In genomic region chr13:102863590-102863989, GRCh38 we compare ENCODE assay signal across 20 cellular contexts. TPM values are rescaled to one million over a fixed set of nuclear protein-coding genes. Genes with fewer than 3 reads are reported as not detected.
DNase-seq lines count a peak whose midpoint lies in the region; ATAC-seq and TF ChIP-seq lines count a peak whose summit lies in the region.
"Had no signal": no experiment of that assay in that cellular context is flagged by ENCODE, and none has a peak within 500 bp of the region (broad histone marks: within the 10 kb centered on the region; RNA-seq: fewer than 3 reads in every experiment).

No MANE protein-coding gene starts in this region.

- CTCF ChIA-PET in HEK293T (lab: Yijun Ruan, JAX) = interaction anchor here (0.5 kb wide), 1 partner anchor 199 kb away, joined by 3 read pairs; no protein-coding TSS in a partner anchor

- peaks cover 39 to 79% (median 74%) of the 10 kb centered on the region in 3 donors for H3K36me3 ChIP-seq in skeletal muscle tissue (ENCODE audit: control insufficient read depth in 3 of 3, insufficient read depth in 3 of 3, low read length in 3 of 3)

- H3K27me3 ChIP-seq in skeletal muscle tissue (ENCODE audit: control insufficient read depth in 3 of 3, insufficient read depth in 3 of 3, low read length in 3 of 3) = no peaks in the 10 kb centered on the region

- peaks cover 10% of the 10 kb centered on the region for H3K36me3 Mint-ChIP-seq in activated naive CD8-positive, alpha-beta T cell
- H3K36me3 Mint-ChIP-seq in activated naive CD8-positive, alpha-beta T cell treated with anti-CD3 and anti-CD28 coated beads, Interleukin-2, amount 50 U/mL, for 24 hours (ENCODE audit: low read depth) = peaks cover 61% of the 10 kb centered on the region

- H3K9me3 ChIP-seq in skeletal muscle tissue (ENCODE audit: control insufficient read depth in 3 of 3, low read length in 3 of 3) = no peaks in the 10 kb centered on the region

- H3K27ac ChIP-seq in skeletal muscle tissue (ENCODE audit: low read depth, low read length) = peak overlapping the region; percentile 15

- H3K27ac Mint-ChIP-seq in activated naive CD8-positive, alpha-beta T cell = peak overlapping the region; percentile 51
- no peak overlapping the region for H3K27ac Mint-ChIP-seq in activated naive CD8-positive, alpha-beta T cell treated with anti-CD3 and anti-CD28 coated beads, Interleukin-2, amount 50 U/mL, for 24 hours
- H3K27ac Mint-ChIP-seq: B cell had no signal

- H3K27me3 Mint-ChIP-seq in activated naive CD8-positive, alpha-beta T cell = no peaks in the 10 kb centered on the region
- no peaks in the 10 kb centered on the region for H3K27me3 Mint-ChIP-seq in activated naive CD8-positive, alpha-beta T cell treated with anti-CD3 and anti-CD28 coated beads, Interleukin-2, amount 50 U/mL, for 24 hours
- H3K27me3 Mint-ChIP-seq: B cell had no signal

- H3K4me1 Mint-ChIP-seq in activated naive CD8-positive, alpha-beta T cell (ENCODE audit: low read depth) = peaks cover 31% of the 10 kb centered on the region
- peaks cover 14% of the 10 kb centered on the region for H3K4me1 Mint-ChIP-seq in activated naive CD8-positive, alpha-beta T cell treated with anti-CD3 and anti-CD28 coated beads, Interleukin-2, amount 50 U/mL, for 24 hours

- H3K9me3 Mint-ChIP-seq in activated naive CD8-positive, alpha-beta T cell (ENCODE audit: low read depth) = no peaks in the 10 kb centered on the region
- H3K9me3 Mint-ChIP-seq in activated naive CD8-positive, alpha-beta T cell treated with anti-CD3 and anti-CD28 coated beads, Interleukin-2, amount 50 U/mL, for 24 hours = no peaks in the 10 kb centered on the region

- H3K4me1 ChIP-seq in skeletal muscle tissue (ENCODE audit: control insufficient read depth in 3 of 3, insufficient read depth in 3 of 3, low read length in 3 of 3) = peaks cover 9 to 20% (median 15%) of the 10 kb centered on the region in 3 donors

- POLR2A ChIA-PET in HEK293T (lab: Yijun Ruan, JAX) = interaction anchor here (1.3 kb wide), 1 partner anchor 18 kb away, joined by 4 read pairs; the partner anchor contains the start of gene ERCC5

- no peak for ATAC-seq in activated naive CD8-positive, alpha-beta T cell treated with anti-CD3 and anti-CD28 coated beads, Interleukin-2, amount 50 U/mL, for 24 hours
- ATAC-seq in left ventricle myocardium superior (peak; percentile 98), GM21381 (IDR thresholded peaks at IDR 0.05; ENCODE audit: unreplicated experiment) (no peak)
- ATAC-seq: HCT116, PC-3 had no signal

- intact Hi-C loops in left ventricle myocardium superior (cut with micrococcal nuclease) = no loop called here

- H3K9ac ChIP-seq in skeletal muscle tissue (ENCODE audit: low read depth in 1 of 3, low read length in 3 of 3) = no peak overlapping the region

- H3K4me3 Mint-ChIP-seq in activated naive CD8-positive, alpha-beta T cell = peak overlapping the region; percentile 10
- H3K4me3 Mint-ChIP-seq in activated naive CD8-positive, alpha-beta T cell treated with anti-CD3 and anti-CD28 coated beads, Interleukin-2, amount 50 U/mL, for 24 hours = no peak overlapping the region
- H3K4me3 Mint-ChIP-seq: B cell had no signal

- no peak overlapping the region for H3K4me3 ChIP-seq in skeletal muscle tissue (ENCODE audit: low read length in 3 of 3)

- no peak for DNase-seq in activated naive CD8-positive, alpha-beta T cell treated with anti-CD3 and anti-CD28 coated beads, Interleukin-2, amount 50 U/mL, for 24 hours
- peak; percentile 72 for DNase-seq in cerebellar cortex (ENCODE audit: low spot score)
- DNase-seq in left ventricle myocardium superior = peak; percentile 64
- DNase-seq in T-helper 9 cell = no peak
- DNase-seq in HEK293T (ENCODE audit: extremely low spot score) = no peak
- DNase-seq: 8988T, COR-L47, GF-D8, GOT3, NCI-H1105 treated with DMSO at 0.1 percent for 48 hours, NCI-H1694, NCI-H2227 treated with DMSO at 0.1 percent for 48 hours, NCI-H524 treated with DMSO at 0.1 percent for 48 hours, PC-3, RPMI8226 had no signal

TF ChIP-seq in HEK293T, 16 proteins besides CTCF, POLR2A, EP300 and RAD21:
- TF ChIP-seq SUZ12 (IDR thresholded peaks at IDR 0.05) = no peak

RNA-seq across cellular contexts. Expression of gene ERCC5, which starts 17.8 kb away (rescaled TPM):
- total RNA-seq in left ventricle myocardium superior = 26.2 TPM
- total RNA-seq in skeletal muscle tissue = 38.1 TPM

Comparison
In these comparisons a context has a peak if more than half of its experiments do, and no peak if none do; other contexts are left out.
1. DNase-seq: peak in cerebellar cortex (single experiment) and left ventricle myocardium superior (single experiment); none in activated naive CD8-positive, alpha-beta T cell treated with anti-CD3 and anti-CD28 coated beads, Interleukin-2, amount 50 U/mL, for 24 hours (single experiment), T-helper 9 cell (single experiment) and HEK293T (single experiment).